Comparison of ENCODE assay signal across 8 cellular contexts in genomic region chr7:151080522-151081169, GRCh38. TPM values are rescaled to one million over a fixed set of nuclear protein-coding genes. Genes with fewer than 3 reads are reported as not detected.
A peak's percentile ranks its signal among the peaks of the same experiment; 100 is the strongest.
DNase-seq lines count a peak whose midpoint lies in the region; ATAC-seq, FAIRE-seq and TF ChIP-seq lines count a peak whose summit lies in the region.

Gene FASTK (minus strand): TSS chr7:151080809. CDS start chr7:151080766, 43 bp downstream.

- dilution Hi-C loops in endothelial cell of umbilical vein (cut with MboI; ENCODE audit: extremely low pct_ligation_motif_present, low sequenced_read_pairs) = no loop called here

- no peaks in the 10 kb centered on the region for H3K27me3 ChIP-seq in endothelial cell of umbilical vein (ENCODE audit: control insufficient read depth in 2 of 2, insufficient read depth in 2 of 2, low read length in 2 of 2)

- H3K4me1 ChIP-seq in OCI-LY7 (ENCODE audit: insufficient read depth, low read length, poor library complexity, severe bottlenecking) = peaks cover 54% of the 10 kb centered on the region
- H3K4me1 ChIP-seq in endothelial cell of umbilical vein (ENCODE audit: control insufficient read depth, extremely low read depth, insufficient read depth, low read length) = peaks cover 39% of the 10 kb centered on the region

- no peaks in the 10 kb centered on the region for H3K9me3 Mint-ChIP-seq in Calu3 (ENCODE audit: low read depth, unreplicated experiment)

- H3K36me3 Mint-ChIP-seq in Calu3 (ENCODE audit: insufficient read depth, unreplicated experiment) = peaks cover 64% of the 10 kb centered on the region

- TF ChIP-seq CTCF in Calu3 (IDR thresholded peaks at IDR 0.05; ENCODE audit: unreplicated experiment) = no peak
- TF ChIP-seq CTCF in OCI-LY7 (conservative IDR thresholded peaks at IDR 0.05; ENCODE audit: low read length) = no peak
- TF ChIP-seq CTCF in endothelial cell of umbilical vein (IDR thresholded peaks at IDR 0.05; ENCODE audit: extremely low read depth in 1 of 2, insufficient read depth in 1 of 2, low read depth in 1 of 2, low read length in 2 of 2) = no peak

- H3K4me3 ChIP-seq in OCI-LY7 (ENCODE audit: low read depth, low read length, poor library complexity, severe bottlenecking) (peak within 1 kb of the TSS; percentile 91), endothelial cell of umbilical vein (replicated peaks in 1 of 3; ENCODE audit: insufficient read depth in 1 of 3, low read depth in 1 of 3, low read length in 3 of 3) (peak within 1 kb of the TSS; percentile 29 to 75 (median 53))

- H3K27ac Mint-ChIP-seq in Calu3 (ENCODE audit: unreplicated experiment) = peak within 1 kb of the TSS; percentile 61

- H3K36me3 ChIP-seq in OCI-LY7 (ENCODE audit: insufficient read depth, low read length) (peaks cover 43% of the 10 kb centered on the region), endothelial cell of umbilical vein (ENCODE audit: control insufficient read depth in 2 of 2, extremely low read depth in 1 of 2, insufficient read depth in 2 of 2, low read length in 2 of 2) (peaks cover 2 to 3% of the 10 kb centered on the region in 2 experiments)

- no peaks in the 10 kb centered on the region for H3K9me2 ChIP-seq in OCI-LY7 (ENCODE audit: insufficient read depth, low read length)

- H3K4me1 Mint-ChIP-seq in Calu3 (ENCODE audit: low read depth, unreplicated experiment) = peaks cover 21% of the 10 kb centered on the region

- CTCF ChIA-PET in Calu3 (lab: Charles Lee) (interaction anchor here (1.0 kb wide), 1 partner anchor 52 kb away, joined by 3 read pairs; the partner anchor contains the start of gene ABCB8), OCI-LY7 (lab: Charles Lee; ENCODE audit: unreplicated experiment) (interaction anchor here (0.6 kb wide), 3 partner anchors 18 to 30 kb away, joined by 3 to 5 read pairs (median 3); no protein-coding TSS in a partner anchor), endothelial cell of umbilical vein (lab: Charles Lee) (interaction anchor here (0.9 to 1.4 kb wide), 9 partner anchors 9 to 552 kb away, joined by 3 to 6 read pairs (median 4); no protein-coding TSS in a partner anchor)

- H3K27me3 Mint-ChIP-seq in Calu3 (ENCODE audit: unreplicated experiment) = no peaks in the 10 kb centered on the region

- peak within 1 kb of the TSS; percentile 98 for H3K4me3 Mint-ChIP-seq in Calu3 (ENCODE audit: low read depth, unreplicated experiment)

- H3K27ac ChIP-seq in OCI-LY7 (ENCODE audit: low read depth, low read length, poor library complexity, severe bottlenecking) (peak within 1 kb of the TSS; percentile 72), endothelial cell of umbilical vein (ENCODE audit: insufficient read depth, low read depth, low read length) (peak within 1 kb of the TSS; percentile 53)

- DNase-seq in Calu3 (peak; percentile 91), HuH-7 (ENCODE audit: low spot score) (peak; percentile 98), OCI-LY7 (ENCODE audit: low spot score) (peak; percentile 92), endothelial cell of umbilical vein (ENCODE audit: low read depth, low spot score) (peak; percentile 91), middle frontal gyrus (ENCODE audit: extremely low spot score, low spot score) (peak; percentile 91)
- DNase-seq in activated CD8-positive, alpha-beta memory T cell treated with anti-CD3 and anti-CD28 coated beads, Interleukin-2, amount 50 U/mL, for 48 hours = peak; percentile 92
- DNase-seq in stimulated activated CD8-positive, alpha-beta memory T cell treated with anti-CD3 and anti-CD28 coated beads, Interleukin-2, amount 100 ng/mL, for 1 hour (ENCODE audit: low read depth in 2 of 2) = peak; percentile 73 to 77

- TF ChIP-seq POLR2A in endothelial cell of umbilical vein (IDR thresholded peaks at IDR 0.05; ENCODE audit: low read depth, low read length) = peak; percentile 84

- H3K9ac ChIP-seq in endothelial cell of umbilical vein (replicated peaks; ENCODE audit: extremely low read depth, insufficient read depth, low read length) = peak within 1 kb of the TSS; percentile 88

- POLR2A ChIA-PET in OCI-LY7 (lab: Charles Lee) (interaction anchor here (0.5 to 0.7 kb wide), 3 partner anchors 14 to 146 kb away, joined by 3 to 4 read pairs (median 3); no protein-coding TSS in a partner anchor), endothelial cell of umbilical vein (lab: Charles Lee) (interaction anchor here (1.0 kb wide), 1 partner anchor 13 kb away, joined by 7 read pairs; no protein-coding TSS in a partner anchor)

- intact Hi-C loops in Calu3 (cut with micrococcal nuclease; ENCODE audit: unreplicated experiment) (loop anchor here (5.0 kb wide), 1 partner anchor 53 kb away; the partner anchor contains the start of gene ABCB8), OCI-LY7 (cut with micrococcal nuclease; ENCODE audit: unreplicated experiment) (loop anchor here (1.0 to 10.0 kb wide), 5 partner anchors 21 to 186 kb away; partner anchors contain the start of genes ABCB8, ABCF2, KCNH2 and SLC4A2), endothelial cell of umbilical vein (cut with micrococcal nuclease) (loop anchor here (1.0 kb wide), 4 partner anchors 9 to 52 kb away; partner anchors contain the start of gene ABCB8)

- no peaks in the 10 kb centered on the region for H4K20me1 ChIP-seq in OCI-LY7 (ENCODE audit: insufficient read depth, low read length)
- H4K20me1 ChIP-seq in endothelial cell of umbilical vein (replicated peaks; ENCODE audit: control insufficient read depth, extremely low read depth, insufficient read depth, low read length) = no peaks in the 10 kb centered on the region

- no peaks in the 10 kb centered on the region for H3K9me1 ChIP-seq in endothelial cell of umbilical vein (replicated peaks; ENCODE audit: control insufficient read depth, extremely low read depth, insufficient read depth, low read length)

- H3K4me2 ChIP-seq in OCI-LY7 (ENCODE audit: low read length) (peak within 1 kb of the TSS; percentile 100), endothelial cell of umbilical vein (ENCODE audit: insufficient read depth, low read length) (peak within 1 kb of the TSS; percentile 71)

- FAIRE-seq in endothelial cell of umbilical vein (lab: Jason Lieb, UNC) = peak; percentile 98

- BruUV-seq in Calu3 (replicated peaks; lab: Mats Ljungman, UMichigan) (no TSS peak), OCI-LY7 (replicated peaks; lab: Mats Ljungman, UMichigan) (no TSS peak), endothelial cell of umbilical vein (replicated peaks; lab: Mats Ljungman, UMichigan) (no TSS peak)

- peak within 1 kb of the TSS; percentile 46; the same call in 1 of the 2 replicates for H2AFZ ChIP-seq in OCI-LY7 (ENCODE audit: low read length)
- H2AFZ ChIP-seq in endothelial cell of umbilical vein (ENCODE audit: low read depth, low read length) = peak within 1 kb of the TSS; percentile 39

- peaks cover 28% of the 10 kb centered on the region for H3K79me2 ChIP-seq in OCI-LY7 (ENCODE audit: insufficient read depth, low read depth, low read length)
- peaks cover 28% of the 10 kb centered on the region for H3K79me2 ChIP-seq in endothelial cell of umbilical vein (ENCODE audit: control insufficient read depth, insufficient read depth, low read length)

- H3K9me3 ChIP-seq in OCI-LY7 (ENCODE audit: low read length) (no peaks in the 10 kb centered on the region), endothelial cell of umbilical vein (replicated peaks; ENCODE audit: control insufficient read depth, insufficient read depth, low read length) (no peaks in the 10 kb centered on the region)

- peak; percentile 74 for ATAC-seq in GM21447 (IDR thresholded peaks at IDR 0.05; ENCODE audit: unreplicated experiment)

TF ChIP-seq in endothelial cell of umbilical vein, 7 proteins besides CTCF, POLR2A, EP300 and RAD21:
- TF ChIP-seq JUN (IDR thresholded peaks at IDR 0.05; ENCODE audit: borderline replicate concordance, insufficient read depth, insufficient read length, low read depth) (no peak), GATA2 (IDR thresholded peaks at IDR 0.05; ENCODE audit: insufficient read depth, insufficient read length, low read depth, low read length) (no peak), POLR2AphosphoS5 (IDR thresholded peaks at IDR 0.05; ENCODE audit: insufficient read depth, low read depth, low read length) (peak; percentile 91)

RNA-seq across cellular contexts. Expression of gene FASTK, which starts in this region (rescaled TPM):
- total RNA-seq in Calu3 (2022) (113 and 121 TPM in 2 replicates), OCI-LY7 (2022) (87.7 and 90.5 TPM in 2 replicates), endothelial cell of umbilical vein (71.6 and 73.3 TPM in 2 replicates)
- total RNA-seq in OCI-LY7 (2014; rRNA removed; shearing (Covaris generic)) = 114 and 118 TPM in 2 replicates
- 113 and 137 TPM in 2 replicates for polyA plus RNA-seq in endothelial cell of umbilical vein
- 55.7 and 77.7 TPM in 2 replicates for polyA plus RNA-seq in endothelial cell of umbilical vein (2011; cell fraction: cytosol; rRNA removed)
- 288 and 335 TPM in 2 replicates for polyA plus RNA-seq in endothelial cell of umbilical vein (2011; cell fraction: nucleus; rRNA removed)
- polyA plus RNA-seq in endothelial cell of umbilical vein (2012) = 31.6 and 43.3 TPM in 2 replicates
- polyA minus RNA-seq in endothelial cell of umbilical vein = 35.7 and 52.0 TPM in 2 replicates
- polyA minus RNA-seq in endothelial cell of umbilical vein (2011; cell fraction: cytosol; rRNA and poly(A)+ RNA removed) = 35.4 TPM
- 58.6 and 76.5 TPM in 2 replicates for polyA minus RNA-seq in endothelial cell of umbilical vein (2011; cell fraction: nucleus; rRNA and poly(A)+ RNA removed)

Comparison
In these comparisons a context has a peak if more than half of its experiments do, and no peak if none do; other contexts are left out.
1. Peak in every context shown above with its lines: DNase-seq, ATAC-seq, H3K4me3 ChIP-seq and H3K27ac ChIP-seq.